Comparison of ENCODE assay signal across 9 cellular contexts in genomic region chr4:127732623-127733199, GRCh38. TPM values are rescaled to one million over a fixed set of nuclear protein-coding genes. Genes with fewer than 3 reads are reported as not detected.
DNase-seq lines count a peak whose midpoint lies in the region; ATAC-seq and TF ChIP-seq lines count a peak whose summit lies in the region.
"Had no signal": no experiment of that assay in that cellular context is flagged by ENCODE, and none has a peak within 500 bp of the region (broad histone marks: within the 10 kb centered on the region; RNA-seq: fewer than 3 reads in every experiment).

No MANE protein-coding gene starts in this region.

- H3K36me3 Mint-ChIP-seq in chondrocyte (ENCODE audit: low read depth), result no peaks in the 10 kb centered on the region
- H3K36me3 Mint-ChIP-seq in T-helper 2 cell treated with Interferon-gamma antibody and Interleukin-4, amounts not matched to agents 5 μg/mL and 100 μg/mL, for 36 hours (ENCODE audit: low read depth), result no peaks in the 10 kb centered on the region
- H3K36me3 Mint-ChIP-seq: naive B cell had no signal

- H3K27me3 Mint-ChIP-seq in chondrocyte (ENCODE audit: low read depth), result no peaks in the 10 kb centered on the region
- H3K27me3 Mint-ChIP-seq in T-helper 2 cell treated with Interferon-gamma antibody and Interleukin-4, amounts not matched to agents 5 μg/mL and 100 μg/mL, for 36 hours (ENCODE audit: low read depth), result no peaks in the 10 kb centered on the region

- ATAC-seq in GM18868 (IDR thresholded peaks at IDR 0.05; ENCODE audit: unreplicated experiment), result peak; percentile 85
- peak; percentile 72 for ATAC-seq in HG03280 (IDR thresholded peaks at IDR 0.05; ENCODE audit: unreplicated experiment)

- peaks cover 14% of the 10 kb centered on the region for H3K4me1 Mint-ChIP-seq in chondrocyte (ENCODE audit: low read depth)
- H3K4me1 Mint-ChIP-seq in T-helper 2 cell treated with Interferon-gamma antibody and Interleukin-4, amounts not matched to agents 5 μg/mL and 100 μg/mL, for 36 hours (ENCODE audit: low read depth), result no peaks in the 10 kb centered on the region
- H3K4me1 Mint-ChIP-seq: naive B cell had no signal

- peak; percentile 12 for DNase-seq in Ammon's horn (ENCODE audit: low spot score)
- peak; percentile 20 for DNase-seq in NCI-H226
- DNase-seq in chondrocyte (ENCODE audit: low spot score), result no peak
- peak; percentile 59 for DNase-seq in medulla oblongata (ENCODE audit: extremely low spot score)
- no peak for DNase-seq in T-helper 2 cell treated with Interferon-gamma antibody and Interleukin-4, amounts not matched to agents 5 μg/mL and 100 μg/mL, for 36 hours (ENCODE audit: low spot score)
- no peak for DNase-seq in effector CD4-positive, alpha-beta T cell
- DNase-seq: naive B cell had no signal

- peak; percentile 91 for TF ChIP-seq CTCF in chondrocyte (IDR thresholded peaks at IDR 0.05)

- H3K27ac Mint-ChIP-seq in chondrocyte (ENCODE audit: unreplicated experiment), result no peak overlapping the region
- no peak overlapping the region for H3K27ac Mint-ChIP-seq in T-helper 2 cell treated with Interferon-gamma antibody and Interleukin-4, amounts not matched to agents 5 μg/mL and 100 μg/mL, for 36 hours
- H3K27ac Mint-ChIP-seq: naive B cell had no signal

- H3K4me3 Mint-ChIP-seq in chondrocyte (ENCODE audit: unreplicated experiment), result no peak overlapping the region
- no peak overlapping the region for H3K4me3 Mint-ChIP-seq in T-helper 2 cell treated with Interferon-gamma antibody and Interleukin-4, amounts not matched to agents 5 μg/mL and 100 μg/mL, for 36 hours
- H3K4me3 Mint-ChIP-seq: naive B cell had no signal

- no peaks in the 10 kb centered on the region for H3K9me3 Mint-ChIP-seq in chondrocyte (ENCODE audit: low read depth)
- H3K9me3 Mint-ChIP-seq in T-helper 2 cell treated with Interferon-gamma antibody and Interleukin-4, amounts not matched to agents 5 μg/mL and 100 μg/mL, for 36 hours, result no peaks in the 10 kb centered on the region
- H3K9me3 Mint-ChIP-seq: naive B cell had no signal

RNA-seq across cellular contexts. Expression of gene SLC25A31, which starts 2.5 kb away (rescaled TPM):
- not detected in 3 replicates for total RNA-seq in chondrocyte

RNA-seq across cellular contexts. Expression of gene HSPA4L, which starts 49.4 kb away (rescaled TPM):
- 3.7 to 5.7 TPM (median 4.0 TPM) in 3 replicates for total RNA-seq in chondrocyte

Comparison
In these comparisons a context has a peak if more than half of its experiments do, and no peak if none do; other contexts are left out.
1. DNase-seq: peak in Ammon's horn (single experiment), NCI-H226 (single experiment) and medulla oblongata (single experiment); none in chondrocyte (single experiment), T-helper 2 cell treated with Interferon-gamma antibody and Interleukin-4, amounts not matched to agents 5 μg/mL and 100 μg/mL, for 36 hours (single experiment) and effector CD4-positive, alpha-beta T cell (single experiment).